9 cellular contexts compared by ENCODE assay signal in genomic region chr1:236144446-236145150, GRCh38. TPM values are rescaled to one million over a fixed set of nuclear protein-coding genes. Genes with fewer than 3 reads are reported as not detected.
A peak's percentile ranks its signal among the peaks of the same experiment; 100 is the strongest.
DNase-seq lines count a peak whose midpoint lies in the region; ATAC-seq and TF ChIP-seq lines count a peak whose summit lies in the region.
"Had no signal": no experiment of that assay in that cellular context is flagged by ENCODE, and none has a peak within 500 bp of the region (broad histone marks: within the 10 kb centered on the region; RNA-seq: fewer than 3 reads in every experiment).

No MANE protein-coding gene starts in this region.

- no peak overlapping the region for H3K4me3 ChIP-seq in SJCRH30

- H3K27me3 ChIP-seq in CD4-positive, alpha-beta T cell (ENCODE audit: control insufficient read depth, insufficient read depth, low read length) = peaks cover 16% of the 10 kb centered on the region
- no peaks in the 10 kb centered on the region; the same call in 1 of the 2 replicates for H3K27me3 ChIP-seq in SJCRH30

- POLR2A ChIA-PET in CD4-positive, alpha-beta T cell (lab: Charles Lee) = no interaction called here

- H3K4me1 ChIP-seq in SJCRH30 = no peaks in the 10 kb centered on the region

- no peaks in the 10 kb centered on the region for H3K9me3 Mint-ChIP-seq in CD4-positive, alpha-beta T cell
- no peaks in the 10 kb centered on the region for H3K9me3 Mint-ChIP-seq in activated T-helper 17 cell treated with anti-CD3 and anti-CD28 coated beads, Interleukin-2, amount 50 U/mL, for 72 hours
- H3K9me3 Mint-ChIP-seq in memory B cell = peaks cover under 1% of the 10 kb centered on the region

- no peak for ATAC-seq in CD4-positive, alpha-beta T cell (ENCODE audit: poor library complexity)
- ATAC-seq in GM21576 (IDR thresholded peaks at IDR 0.05; ENCODE audit: unreplicated experiment) (peak; percentile 41), memory B cell (ENCODE audit: low read depth) (no peak), HG03432 (IDR thresholded peaks at IDR 0.05; ENCODE audit: unreplicated experiment) (no peak)
- no peak for ATAC-seq in activated T-helper 17 cell treated with anti-CD3 and anti-CD28 coated beads, Interleukin-2, amount 50 U/mL, for 72 hours (replicated peaks)

- DNase-seq in CD4-positive, alpha-beta T cell = no peak
- DNase-seq in memory B cell (ENCODE audit: low spot score in 2 of 2) (no peak), NCI-H2196 (lab: John Stamatoyannopoulos, UW; ENCODE audit: unreplicated experiment) (no peak), SJCRH30 (no peak), glomerular visceral epithelial cell (ENCODE audit: extremely low spot score) (no peak)
- DNase-seq: stimulated activated CD4-positive, alpha-beta T cell treated with anti-CD3 and anti-CD28 coated beads, Interleukin-2, amount 100 ng/mL, for 48 hours had no signal

- H3K4me3 Mint-ChIP-seq in CD4-positive, alpha-beta T cell = peak overlapping the region; percentile 100
- H3K4me3 Mint-ChIP-seq in activated T-helper 17 cell treated with anti-CD3 and anti-CD28 coated beads, Interleukin-2, amount 50 U/mL, for 72 hours = peak overlapping the region; percentile 92
- peak overlapping the region; percentile 57 for H3K4me3 Mint-ChIP-seq in memory B cell

- H3K36me3 ChIP-seq in SJCRH30 = no peaks in the 10 kb centered on the region

- CTCF ChIA-PET in CD4-positive, alpha-beta T cell (lab: Charles Lee) = no interaction called here

- intact Hi-C loops in CD4-positive, alpha-beta T cell (cut with DNase I, micrococcal nuclease) = loop anchor here in 1 of 2 experiments (5.0 kb wide), 1 partner anchor 138 kb away; the partner anchor contains the start of gene ERO1B

- no peak for TF ChIP-seq CTCF in CD4-positive, alpha-beta T cell (IDR thresholded peaks at IDR 0.05)

- no peak overlapping the region for H3K27ac Mint-ChIP-seq in CD4-positive, alpha-beta T cell
- no peak overlapping the region for H3K27ac Mint-ChIP-seq in activated T-helper 17 cell treated with anti-CD3 and anti-CD28 coated beads, Interleukin-2, amount 50 U/mL, for 72 hours
- H3K27ac Mint-ChIP-seq in memory B cell = no peak overlapping the region

- peaks cover 10% of the 10 kb centered on the region for H3K36me3 Mint-ChIP-seq in CD4-positive, alpha-beta T cell (ENCODE audit: low read depth)
- H3K36me3 Mint-ChIP-seq in activated T-helper 17 cell treated with anti-CD3 and anti-CD28 coated beads, Interleukin-2, amount 50 U/mL, for 72 hours (ENCODE audit: low read depth) = peaks cover 16% of the 10 kb centered on the region
- H3K36me3 Mint-ChIP-seq in memory B cell = peaks cover 6% of the 10 kb centered on the region

- H3K27me3 Mint-ChIP-seq in CD4-positive, alpha-beta T cell = peaks cover 21% of the 10 kb centered on the region
- peaks cover 16% of the 10 kb centered on the region for H3K27me3 Mint-ChIP-seq in activated T-helper 17 cell treated with anti-CD3 and anti-CD28 coated beads, Interleukin-2, amount 50 U/mL, for 72 hours
- peaks cover 32% of the 10 kb centered on the region for H3K27me3 Mint-ChIP-seq in memory B cell

- no peak overlapping the region for H3K27ac ChIP-seq in CD4-positive, alpha-beta T cell (ENCODE audit: low read depth, low read length)
- H3K27ac ChIP-seq in SJCRH30 = no peak overlapping the region

- H3K9me3 ChIP-seq in CD4-positive, alpha-beta T cell (ENCODE audit: control insufficient read depth, low read length) = no peaks in the 10 kb centered on the region
- H3K9me3 ChIP-seq in SJCRH30 (replicated peaks) = no peaks in the 10 kb centered on the region

- peaks cover 41% of the 10 kb centered on the region for H3K4me1 Mint-ChIP-seq in CD4-positive, alpha-beta T cell (ENCODE audit: low read depth)
- peaks cover 18% of the 10 kb centered on the region for H3K4me1 Mint-ChIP-seq in activated T-helper 17 cell treated with anti-CD3 and anti-CD28 coated beads, Interleukin-2, amount 50 U/mL, for 72 hours
- peaks cover 21% of the 10 kb centered on the region for H3K4me1 Mint-ChIP-seq in memory B cell

RNA-seq across cellular contexts. Expression of gene GPR137B, which starts 2.3 kb away (rescaled TPM):
- 1 to 10 TPM; 6.3 to 7.4 TPM for total RNA-seq in CD4-positive, alpha-beta T cell
- total RNA-seq in activated T-helper 17 cell treated with anti-CD3 and anti-CD28 coated beads, Interleukin-2, amount 50 U/mL, for 72 hours = 10 to 100 TPM in 1 of 2 donors, 1 to 10 TPM in 1; 5.1 to 10.1 TPM
- total RNA-seq in SJCRH30 (2014; rRNA removed; shearing (Covaris generic)) = 7.6 and 8.7 TPM in 2 replicates
